In the genomic region with DNA sequence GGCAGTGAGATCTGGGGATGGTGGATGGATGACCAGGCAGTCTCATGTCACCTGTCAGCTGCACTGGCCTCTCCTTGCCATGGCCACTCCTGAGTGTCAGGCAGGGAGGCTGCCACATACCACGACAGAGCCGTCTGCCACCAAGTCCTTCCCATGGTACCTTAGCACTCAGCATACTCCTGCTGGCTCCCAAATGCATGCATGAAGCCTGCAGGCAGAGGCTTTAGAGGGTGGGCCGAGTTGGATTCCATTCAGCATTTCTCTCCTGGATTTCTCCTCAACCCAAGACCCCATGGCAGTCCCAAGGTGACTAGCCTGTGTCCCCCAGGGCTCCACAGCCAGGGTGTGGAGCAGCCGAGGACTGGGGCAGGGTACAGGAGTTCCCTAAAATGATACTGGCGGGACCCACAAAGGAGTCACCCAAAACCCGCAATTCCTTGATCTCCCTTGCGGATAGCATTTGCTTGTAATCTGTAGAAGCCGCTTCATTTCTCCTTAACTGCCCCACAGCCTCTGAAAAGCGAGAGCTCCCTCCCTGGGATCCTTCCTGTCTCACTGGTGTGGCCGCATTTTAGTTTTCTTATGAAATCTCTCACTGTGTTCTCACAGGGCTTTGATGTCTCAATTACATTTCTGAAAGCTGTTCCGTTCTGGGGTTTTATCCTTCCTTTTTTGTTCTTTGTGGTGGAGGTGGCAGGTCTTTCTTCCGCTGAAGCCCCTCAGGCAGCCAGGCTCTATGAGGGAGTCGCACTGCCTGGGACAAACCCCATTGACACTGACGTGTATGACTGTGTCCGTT, we compare ENCODE assay signal across 11 cellular contexts.
A peak's percentile ranks its signal among the peaks of the same experiment; 100 is the strongest.
DNase-seq lines count a peak whose midpoint lies in the region; ATAC-seq, FAIRE-seq and TF ChIP-seq lines count a peak whose summit lies in the region.
"Had no signal": no experiment of that assay in that cellular context is flagged by ENCODE, and none has a peak within 500 bp of the region (broad histone marks: within the 10 kb centered on the region; RNA-seq: fewer than 3 reads in every experiment).

No MANE protein-coding gene starts in this region.

- H3K36me3 Mint-ChIP-seq in T-helper 17 cell (ENCODE audit: low read depth), result peaks cover 2% of the 10 kb centered on the region
- peaks cover 42% of the 10 kb centered on the region for H3K36me3 Mint-ChIP-seq in dendritic cell treated with granulocyte-macrophage colony-stimulating factor and Interleukin-4, amounts not matched to agents 40 ng/mL and 50 ng/mL, for 4 days (ENCODE audit: low read depth)

- H3K4me1 Mint-ChIP-seq in T-helper 17 cell, result peaks cover 23% of the 10 kb centered on the region
- H3K4me1 Mint-ChIP-seq in dendritic cell treated with granulocyte-macrophage colony-stimulating factor and Interleukin-4, amounts not matched to agents 40 ng/mL and 50 ng/mL, for 4 days (ENCODE audit: low read depth), result peaks cover 25% of the 10 kb centered on the region

- peak; percentile 66 for ATAC-seq in T-helper 17 cell

- no peak for TF ChIP-seq CTCF in HL-60 (IDR thresholded peaks at IDR 0.05; ENCODE audit: insufficient read depth, low read length)
- TF ChIP-seq CTCF in kidney (IDR thresholded peaks at IDR 0.05; ENCODE audit: borderline replicate concordance, extremely low read depth, insufficient read depth), result no peak

- peak overlapping the region; percentile 94 for H3K27ac Mint-ChIP-seq in T-helper 17 cell
- H3K27ac Mint-ChIP-seq in dendritic cell treated with granulocyte-macrophage colony-stimulating factor and Interleukin-4, amounts not matched to agents 40 ng/mL and 50 ng/mL, for 4 days, result peak overlapping the region; percentile 79
- H3K27ac Mint-ChIP-seq: HFFc6 had no signal

- peaks cover 9% of the 10 kb centered on the region for H3K9me3 Mint-ChIP-seq in dendritic cell treated with granulocyte-macrophage colony-stimulating factor and Interleukin-4, amounts not matched to agents 40 ng/mL and 50 ng/mL, for 4 days

- DNase-seq in HL-60 (ENCODE audit: low read depth in 1 of 2, low spot score in 1 of 2), result peak; percentile 82 to 87
- no peak for DNase-seq in T-helper 17 cell
- DNase-seq in stimulated activated naive CD4-positive, alpha-beta T cell treated with Interleukin-2 at 50 U/mL for 16 hours (lab: John Stamatoyannopoulos, UW), result peak; percentile 36
- no peak for DNase-seq in kidney
- no peak for DNase-seq in head of caudate nucleus
- DNase-seq in DMS79 treated with DMSO at 0.1 percent for 48 hours (lab: John Stamatoyannopoulos, UW), result no peak
- DNase-seq: HFFc6, midbrain, SHP77 treated with DMSO at 0.1 percent for 48 hours had no signal

- no peak for FAIRE-seq in kidney (lab: Jason Lieb, UNC)

- peak overlapping the region; percentile 86 for H3K4me3 Mint-ChIP-seq in T-helper 17 cell
- H3K4me3 Mint-ChIP-seq in dendritic cell treated with granulocyte-macrophage colony-stimulating factor and Interleukin-4, amounts not matched to agents 40 ng/mL and 50 ng/mL, for 4 days, result peak overlapping the region; percentile 21
- H3K4me3 Mint-ChIP-seq: HFFc6 had no signal

- H3K4me3 ChIP-seq in HL-60 (replicated peaks; ENCODE audit: insufficient read depth, low read length) (no peak overlapping the region), kidney (ENCODE audit: low read length in 2 of 2) (no peak overlapping the region)
- H3K4me3 ChIP-seq: coronary artery had no signal

- intact Hi-C loops in dendritic cell treated with granulocyte-macrophage colony-stimulating factor and Interleukin-4, amounts not matched to agents 40 ng/mL and 50 ng/mL, for 4 days (cut with micrococcal nuclease), result no loop called here
- intact Hi-C loops in kidney (cut with DNase I), result no loop called here
- intact Hi-C loops in head of caudate nucleus (cut with DNase I), result no loop called here

- no peak overlapping the region for H3K9ac ChIP-seq in kidney (ENCODE audit: low read length in 2 of 2)

- no peaks in the 10 kb centered on the region for H3K27me3 ChIP-seq in HL-60 (ENCODE audit: insufficient read depth, poor library complexity, severe bottlenecking)

- peaks cover 6 to 12% of the 10 kb centered on the region in 2 donors for H3K4me1 ChIP-seq in kidney (ENCODE audit: control insufficient read depth in 1 of 2, insufficient read depth in 1 of 2, low read depth in 1 of 2, low read length in 2 of 2)

- no peaks in the 10 kb centered on the region for H3K36me3 ChIP-seq in kidney (ENCODE audit: control insufficient read depth in 1 of 2, insufficient read depth in 2 of 2, low read length in 2 of 2)

- peak overlapping the region; percentile 59 for H3K27ac ChIP-seq in HL-60 (replicated peaks)
- H3K27ac ChIP-seq in kidney (ENCODE audit: low read depth in 2 of 2, low read length in 2 of 2), result peak overlapping the region in 1 of 2 donors; percentile 56

- H3K9me3 ChIP-seq in T-helper 17 cell (ENCODE audit: control insufficient read depth, low read length, poor library complexity, severe bottlenecking) (no peaks in the 10 kb centered on the region), kidney (ENCODE audit: control insufficient read depth in 1 of 2, low read length in 2 of 2) (peaks cover 0 to 9% of the 10 kb centered on the region in 2 donors)

- H3K27me3 Mint-ChIP-seq in T-helper 17 cell, result no peaks in the 10 kb centered on the region
- H3K27me3 Mint-ChIP-seq in dendritic cell treated with granulocyte-macrophage colony-stimulating factor and Interleukin-4, amounts not matched to agents 40 ng/mL and 50 ng/mL, for 4 days, result no peaks in the 10 kb centered on the region

Comparison
In these comparisons a context has a peak if more than half of its experiments do, and no peak if none do; other contexts are left out.
1. DNase-seq: peak in HL-60 (2 of 2) and stimulated activated naive CD4-positive, alpha-beta T cell treated with Interleukin-2 at 50 U/mL for 16 hours (single experiment); none in T-helper 17 cell (0 of 3), kidney (single experiment), head of caudate nucleus (0 of 42) and DMS79 treated with DMSO at 0.1 percent for 48 hours (single experiment).